In genomic region chr11:14417975-14418374, GRCh38 we compare ENCODE assay signal across 1 cellular context.
TF ChIP-seq lines count a peak whose summit lies in the region.

No MANE protein-coding gene starts in this region.

TF ChIP-seq in K562, 482 proteins besides CTCF, POLR2A, EP300 and RAD21:
- no peak for TF ChIP-seq BRF1 (IDR thresholded peaks at IDR 0.05; ENCODE audit: borderline replicate concordance, extremely low read depth, insufficient read length)
- no peak for TF ChIP-seq ZNF174 (CRISPR knock-in tag; IDR thresholded peaks at IDR 0.05)
- TF ChIP-seq, protein P1, sequence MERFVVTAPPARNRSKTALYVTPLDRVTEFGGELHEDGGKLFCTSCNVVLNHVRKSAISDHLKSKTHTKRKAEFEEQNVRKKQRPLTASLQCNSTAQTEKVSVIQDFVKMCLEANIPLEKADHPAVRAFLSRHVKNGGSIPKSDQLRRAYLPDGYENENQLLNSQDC (CRISPR knock-in tag; IDR thresholded peaks at IDR 0.05): no peak
- no peak for TF ChIP-seq TSHZ1 (CRISPR knock-in tag; IDR thresholded peaks at IDR 0.05)
- no peak for TF ChIP-seq LEF1 (IDR thresholded peaks at IDR 0.05)
- TF ChIP-seq, protein P2, sequence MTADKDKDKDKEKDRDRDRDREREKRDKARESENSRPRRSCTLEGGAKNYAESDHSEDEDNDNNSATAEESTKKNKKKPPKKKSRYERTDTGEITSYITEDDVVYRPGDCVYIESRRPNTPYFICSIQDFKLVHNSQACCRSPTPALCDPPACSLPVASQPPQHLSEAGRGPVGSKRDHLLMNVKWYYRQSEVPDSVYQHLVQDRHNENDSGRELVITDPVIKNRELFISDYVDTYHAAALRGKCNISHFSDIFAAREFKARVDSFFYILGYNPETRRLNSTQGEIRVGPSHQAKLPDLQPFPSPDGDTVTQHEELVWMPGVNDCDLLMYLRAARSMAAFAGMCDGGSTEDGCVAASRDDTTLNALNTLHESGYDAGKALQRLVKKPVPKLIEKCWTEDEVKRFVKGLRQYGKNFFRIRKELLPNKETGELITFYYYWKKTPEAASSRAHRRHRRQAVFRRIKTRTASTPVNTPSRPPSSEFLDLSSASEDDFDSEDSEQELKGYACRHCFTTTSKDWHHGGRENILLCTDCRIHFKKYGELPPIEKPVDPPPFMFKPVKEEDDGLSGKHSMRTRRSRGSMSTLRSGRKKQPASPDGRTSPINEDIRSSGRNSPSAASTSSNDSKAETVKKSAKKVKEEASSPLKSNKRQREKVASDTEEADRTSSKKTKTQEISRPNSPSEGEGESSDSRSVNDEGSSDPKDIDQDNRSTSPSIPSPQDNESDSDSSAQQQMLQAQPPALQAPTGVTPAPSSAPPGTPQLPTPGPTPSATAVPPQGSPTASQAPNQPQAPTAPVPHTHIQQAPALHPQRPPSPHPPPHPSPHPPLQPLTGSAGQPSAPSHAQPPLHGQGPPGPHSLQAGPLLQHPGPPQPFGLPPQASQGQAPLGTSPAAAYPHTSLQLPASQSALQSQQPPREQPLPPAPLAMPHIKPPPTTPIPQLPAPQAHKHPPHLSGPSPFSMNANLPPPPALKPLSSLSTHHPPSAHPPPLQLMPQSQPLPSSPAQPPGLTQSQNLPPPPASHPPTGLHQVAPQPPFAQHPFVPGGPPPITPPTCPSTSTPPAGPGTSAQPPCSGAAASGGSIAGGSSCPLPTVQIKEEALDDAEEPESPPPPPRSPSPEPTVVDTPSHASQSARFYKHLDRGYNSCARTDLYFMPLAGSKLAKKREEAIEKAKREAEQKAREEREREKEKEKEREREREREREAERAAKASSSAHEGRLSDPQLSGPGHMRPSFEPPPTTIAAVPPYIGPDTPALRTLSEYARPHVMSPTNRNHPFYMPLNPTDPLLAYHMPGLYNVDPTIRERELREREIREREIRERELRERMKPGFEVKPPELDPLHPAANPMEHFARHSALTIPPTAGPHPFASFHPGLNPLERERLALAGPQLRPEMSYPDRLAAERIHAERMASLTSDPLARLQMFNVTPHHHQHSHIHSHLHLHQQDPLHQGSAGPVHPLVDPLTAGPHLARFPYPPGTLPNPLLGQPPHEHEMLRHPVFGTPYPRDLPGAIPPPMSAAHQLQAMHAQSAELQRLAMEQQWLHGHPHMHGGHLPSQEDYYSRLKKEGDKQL (CRISPR knock-in tag; IDR thresholded peaks at IDR 0.05; ENCODE audit: borderline replicate concordance): no peak
- no peak for TF ChIP-seq ZKSCAN3 (CRISPR knock-in tag; IDR thresholded peaks at IDR 0.05)
- TF ChIP-seq L3MBTL2 (IDR thresholded peaks at IDR 0.05): no peak
